12 cellular contexts compared by ENCODE assay signal in genomic region chr19:11224429-11224828, GRCh38. TPM values are rescaled to one million over a fixed set of nuclear protein-coding genes. Genes with fewer than 3 reads are reported as not detected.
"Had no signal": no experiment of that assay in that cellular context is flagged by ENCODE, and none has a peak within 500 bp of the region (broad histone marks: within the 10 kb centered on the region; RNA-seq: fewer than 3 reads in every experiment).

No MANE protein-coding gene starts in this region.

- H3K4me1 ChIP-seq: HAP-1 had no signal

- H3K4me2 ChIP-seq: GM23338 had no signal

- H2AFZ ChIP-seq: GM23248, GM23338 had no signal

- H3K9ac ChIP-seq: GM23248 had no signal

- H3K4me3 ChIP-seq: GM23248, GM23338, HAP-1 had no signal

- DNase-seq: GM23248, GOT3, H7, H9, HCEC 1CT, HFFc6 had no signal

- FAIRE-seq: H1, H54 had no signal

- H3K27ac ChIP-seq: GM23248 had no signal

- ATAC-seq: GM23338, HCT116 had no signal

RNA-seq across cellular contexts. Expression of gene ANGPTL8, which starts 15.0 kb away (rescaled TPM):
- total RNA-seq: GM23338, H1, H4, H7, H9, HFFc6 had no signal
- polyA plus RNA-seq: GM23248, GM23338, H1 had no signal
